In genomic region chr6:156564128-156564806, GRCh38 we compare ENCODE assay signal across 8 cellular contexts.
A peak's percentile ranks its signal among the peaks of the same experiment; 100 is the strongest.
DNase-seq lines count a peak whose midpoint lies in the region; ATAC-seq and TF ChIP-seq lines count a peak whose summit lies in the region.

No MANE protein-coding gene starts in this region.

- no peak for TF ChIP-seq POLR2A in ovary (IDR thresholded peaks at IDR 0.05)

- H3K27me3 ChIP-seq in GM23248 (replicated peaks; ENCODE audit: insufficient read depth): peaks cover 5% of the 10 kb centered on the region; the same call in 1 of the 2 replicates
- H3K27me3 ChIP-seq in RWPE2 (ENCODE audit: insufficient read depth, poor library complexity, severe bottlenecking): no peaks in the 10 kb centered on the region
- H3K27me3 ChIP-seq in ovary: no peaks in the 10 kb centered on the region
- peaks cover 0 to 6% of the 10 kb centered on the region in 2 donors for H3K27me3 ChIP-seq in tibial artery

- peak; percentile 95 for ATAC-seq in RWPE2 (ENCODE audit: low read depth)

- H3K9me2 ChIP-seq in GM23248 (ENCODE audit: insufficient read depth): no peaks in the 10 kb centered on the region

- H3K36me3 ChIP-seq in GM23248 (ENCODE audit: low read depth) (no peaks in the 10 kb centered on the region), RWPE2 (ENCODE audit: low read depth) (no peaks in the 10 kb centered on the region), ovary (no peaks in the 10 kb centered on the region), tibial artery (no peaks in the 10 kb centered on the region)

- in situ Hi-C loops in GM23248 (cut with MboI): loop anchor here (25.0 kb wide), 2 partner anchors 623 to 1227 kb away; no protein-coding TSS in a partner anchor

- H3K9me3 ChIP-seq in GM23248 (ENCODE audit: low read depth) (no peaks in the 10 kb centered on the region), RWPE2 (ENCODE audit: severe bottlenecking) (no peaks in the 10 kb centered on the region), ovary (no peaks in the 10 kb centered on the region), tibial artery (peaks cover 0 to 10% (median 7%) of the 10 kb centered on the region in 3 donors)

- peak; percentile 87 for DNase-seq in ELF-1 (ENCODE audit: low read depth, low spot score)
- peak; percentile 80 for DNase-seq in GM23248
- peak; percentile 60 for DNase-seq in Kasumi-1 (lab: John Stamatoyannopoulos, UW)
- DNase-seq in RWPE2 (ENCODE audit: low spot score): no peak
- DNase-seq in activated effector memory CD4-positive, alpha-beta T cell treated with anti-CD3 and anti-CD28 coated beads, Interleukin-2, amount 50 U/mL, for 16 hours: peak; percentile 90
- peak; percentile 33 for DNase-seq in foreskin melanocyte
- peak; percentile 76 to 90 (median 83) for DNase-seq in ovary
- peak; percentile 78 to 85 for DNase-seq in tibial artery

- TF ChIP-seq EP300 in ovary (IDR thresholded peaks at IDR 0.05): no peak

- TF ChIP-seq CTCF in RWPE2 (IDR thresholded peaks at IDR 0.05; ENCODE audit: poor library complexity, severe bottlenecking) (peak; percentile 96), ovary (IDR thresholded peaks at IDR 0.05) (peak; percentile 83 to 94 (median 90)), tibial artery (IDR thresholded peaks at IDR 0.05) (peak; percentile 87 to 97)

- no peaks in the 10 kb centered on the region for H3K79me2 ChIP-seq in GM23248 (ENCODE audit: insufficient read depth)

- WGBS in GM23248 (ENCODE audit: low coverage in 1 of 2, low lambda C conversion rate in 2 of 2, missing lambda C conversion rate in 2 of 2), 2 experiments: 2 to 5% methylated on average over 14 of the region's 14 CpGs
- 4 to 5% (median 5%) methylated on average over 14 of the region's 14 CpGs for WGBS in ovary, 3 donors

- no peak overlapping the region for H3K9ac ChIP-seq in GM23248

- no peaks in the 10 kb centered on the region for H3F3A ChIP-seq in GM23248 (ENCODE audit: insufficient read depth)

- intact Hi-C loops in ovary (cut with DNase I) (loop anchor here in 3 of 4 donors (5.0 to 10.0 kb wide), 6 partner anchors 121 to 711 kb away; partner anchors contain the start of gene ARID1B (in 1 of the 3)), tibial artery (cut with DNase I; ENCODE audit: low total_unique reads) (loop anchor here (2.0 to 10.0 kb wide), 4 partner anchors 131 to 711 kb away; no protein-coding TSS in a partner anchor)

- H3K4me3 ChIP-seq in GM23248: no peak overlapping the region
- no peak overlapping the region for H3K4me3 ChIP-seq in RWPE2 (ENCODE audit: severe bottlenecking)
- H3K4me3 ChIP-seq in ovary: no peak overlapping the region
- H3K4me3 ChIP-seq in tibial artery: no peak overlapping the region

- H3K4me1 ChIP-seq in GM23248 (ENCODE audit: insufficient read depth) (no peaks in the 10 kb centered on the region), RWPE2 (ENCODE audit: insufficient read depth, poor library complexity, severe bottlenecking) (no peaks in the 10 kb centered on the region), ovary (ENCODE audit: insufficient read depth) (no peaks in the 10 kb centered on the region), tibial artery (peaks cover 0 to 3% (median 0%) of the 10 kb centered on the region in 4 donors)

- no peak overlapping the region for H3K27ac ChIP-seq in GM23248
- no peak overlapping the region for H3K27ac ChIP-seq in RWPE2 (ENCODE audit: poor library complexity, severe bottlenecking)
- no peak overlapping the region for H3K27ac ChIP-seq in ovary
- H3K27ac ChIP-seq in tibial artery: no peak overlapping the region

- H4K20me1 ChIP-seq in GM23248 (ENCODE audit: insufficient read depth): no peaks in the 10 kb centered on the region

- H2AFZ ChIP-seq in GM23248: no peak overlapping the region

- peak overlapping the region; percentile 15 for H3K4me2 ChIP-seq in GM23248 (ENCODE audit: unreplicated experiment)
